ENCODE assay signal across 2 cellular contexts in genomic region chr6:26104457-26105108, GRCh38.
TF ChIP-seq lines count a peak whose summit lies in the region.

No MANE protein-coding gene starts in this region.

TF ChIP-seq in K562, 482 proteins besides CTCF, POLR2A, EP300 and RAD21 (continued from another document and continues in another):
- TF ChIP-seq ZNF277 (CRISPR knock-in tag; IDR thresholded peaks at IDR 0.05; ENCODE audit: borderline replicate concordance) (0 out of 2 replicates have a peak, but pooled peaks have one; percentile 25), NR2C1 (IDR thresholded peaks at IDR 0.05) (no peak), NR2C1 (tag; IDR thresholded peaks at IDR 0.05) (0 out of 2 replicates have a peak, but pooled peaks have one; percentile 17), MTF1 (CRISPR knock-in tag; IDR thresholded peaks at IDR 0.05; ENCODE audit: borderline replicate concordance) (0 out of 2 replicates have a peak, but pooled peaks have one; percentile 56), RFX5 (IDR thresholded peaks at IDR 0.05; ENCODE audit: low read depth, low read length) (0 out of 2 replicates have a peak, but pooled peaks have one; percentile 31), ZNF395 (CRISPR knock-in tag; IDR thresholded peaks at IDR 0.05) (peak; percentile 1; the same call in 1 of the 2 replicates), RBFOX2 (IDR thresholded peaks at IDR 0.05; ENCODE audit: low read depth, low read length) (peak; percentile 37; the same call in 1 of the 2 replicates), SMARCA5 (IDR thresholded peaks at IDR 0.05) (0 out of 2 replicates have a peak, but pooled peaks have one; percentile 1)
- TF ChIP-seq, protein P1, sequence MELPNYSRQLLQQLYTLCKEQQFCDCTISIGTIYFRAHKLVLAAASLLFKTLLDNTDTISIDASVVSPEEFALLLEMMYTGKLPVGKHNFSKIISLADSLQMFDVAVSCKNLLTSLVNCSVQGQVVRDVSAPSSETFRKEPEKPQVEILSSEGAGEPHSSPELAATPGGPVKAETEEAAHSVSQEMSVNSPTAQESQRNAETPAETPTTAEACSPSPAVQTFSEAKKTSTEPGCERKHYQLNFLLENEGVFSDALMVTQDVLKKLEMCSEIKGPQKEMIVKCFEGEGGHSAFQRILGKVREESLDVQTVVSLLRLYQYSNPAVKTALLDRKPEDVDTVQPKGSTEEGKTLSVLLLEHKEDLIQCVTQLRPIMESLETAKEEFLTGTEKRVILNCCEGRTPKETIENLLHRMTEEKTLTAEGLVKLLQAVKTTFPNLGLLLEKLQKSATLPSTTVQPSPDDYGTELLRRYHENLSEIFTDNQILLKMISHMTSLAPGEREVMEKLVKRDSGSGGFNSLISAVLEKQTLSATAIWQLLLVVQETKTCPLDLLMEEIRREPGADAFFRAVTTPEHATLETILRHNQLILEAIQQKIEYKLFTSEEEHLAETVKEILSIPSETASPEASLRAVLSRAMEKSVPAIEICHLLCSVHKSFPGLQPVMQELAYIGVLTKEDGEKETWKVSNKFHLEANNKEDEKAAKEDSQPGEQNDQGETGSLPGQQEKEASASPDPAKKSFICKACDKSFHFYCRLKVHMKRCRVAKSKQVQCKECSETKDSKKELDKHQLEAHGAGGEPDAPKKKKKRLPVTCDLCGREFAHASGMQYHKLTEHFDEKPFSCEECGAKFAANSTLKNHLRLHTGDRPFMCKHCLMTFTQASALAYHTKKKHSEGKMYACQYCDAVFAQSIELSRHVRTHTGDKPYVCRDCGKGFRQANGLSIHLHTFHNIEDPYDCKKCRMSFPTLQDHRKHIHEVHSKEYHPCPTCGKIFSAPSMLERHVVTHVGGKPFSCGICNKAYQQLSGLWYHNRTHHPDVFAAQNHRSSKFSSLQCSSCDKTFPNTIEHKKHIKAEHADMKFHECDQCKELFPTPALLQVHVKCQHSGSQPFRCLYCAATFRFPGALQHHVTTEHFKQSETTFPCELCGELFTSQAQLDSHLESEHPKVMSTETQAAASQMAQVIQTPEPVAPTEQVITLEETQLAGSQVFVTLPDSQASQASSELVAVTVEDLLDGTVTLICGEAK (IDR thresholded peaks at IDR 0.05): no peak
- TF ChIP-seq, protein P1 (CRISPR knock-in tag; IDR thresholded peaks at IDR 0.05): 0 out of 2 replicates have a peak, but pooled peaks have one; percentile 7

TF ChIP-seq in liver, 16 proteins besides CTCF, POLR2A, EP300 and RAD21 (continued from another document):
- TF ChIP-seq, protein P2, sequence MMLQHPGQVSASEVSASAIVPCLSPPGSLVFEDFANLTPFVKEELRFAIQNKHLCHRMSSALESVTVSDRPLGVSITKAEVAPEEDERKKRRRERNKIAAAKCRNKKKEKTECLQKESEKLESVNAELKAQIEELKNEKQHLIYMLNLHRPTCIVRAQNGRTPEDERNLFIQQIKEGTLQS (IDR thresholded peaks at IDR 0.05): no peak
- TF ChIP-seq JUND (IDR thresholded peaks at IDR 0.05) (peak; percentile 55 to 56), HNF4A (conservative IDR thresholded peaks at IDR 0.05) (peak; percentile 94 to 96), FOXA1 (IDR thresholded peaks at IDR 0.05) (peak; percentile 95), SP1 (IDR thresholded peaks at IDR 0.05) (peak; percentile 92), GABPA (IDR thresholded peaks at IDR 0.05 in 1 of 2, conservative IDR thresholded peaks at IDR 0.05 in 1 of 2) (no peak), YY1 (IDR thresholded peaks at IDR 0.05) (no peak), REST (IDR thresholded peaks at IDR 0.05) (peak; percentile 69), EGR1 (IDR thresholded peaks at IDR 0.05; ENCODE audit: low read depth in 2 of 2) (peak; percentile 62 to 82), MAX (IDR thresholded peaks at IDR 0.05) (peak; percentile 60), RXRA (IDR thresholded peaks at IDR 0.05) (peak; percentile 78 to 84)
